Comparison of ENCODE assay signal across 23 cellular contexts in the genomic region with DNA sequence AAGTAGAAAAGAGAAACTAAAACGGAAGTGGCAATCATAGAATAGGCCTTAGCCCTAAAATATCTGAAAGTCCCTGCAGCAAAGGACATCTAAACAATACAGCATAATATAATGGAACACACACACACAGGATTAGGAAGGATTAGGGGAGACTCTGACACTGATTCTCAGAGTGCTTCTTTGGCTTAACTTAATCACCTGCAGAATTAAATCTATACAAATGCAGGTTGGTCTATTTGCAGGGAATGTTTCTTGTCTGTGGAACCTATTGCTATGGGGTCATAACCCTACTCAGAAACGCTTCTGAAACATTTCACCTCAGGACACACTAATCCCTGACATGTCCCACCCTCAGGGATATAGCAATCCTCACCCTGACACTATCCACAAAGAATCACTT.
"Had no signal": no experiment of that assay in that cellular context is flagged by ENCODE, and none has a peak within 500 bp of the region (broad histone marks: within the 10 kb centered on the region; RNA-seq: fewer than 3 reads in every experiment).

No MANE protein-coding gene starts in this region.

- H3K27ac ChIP-seq: lower lobe of right lung, prostate gland, right atrium auricular region, stomach, testis, tibial artery had no signal

- H3K36me3 Mint-ChIP-seq: immature natural killer cell; natural killer cell treated with Interleukin-12 subunit alpha and Interleukin-12 subunit beta and Interleukin-15 and Interleukin-18, amount 100 ng/mL, for 72 hours; stimulated activated effector memory CD8-positive, alpha-beta T cell treated with anti-CD3 and anti-CD28 coated beads, Interleukin-12 subunit alpha, Interleukin-12 subunit beta, amount 100 ng/mL, for 72 hours; type B pancreatic cell had no signal

- H3K4me1 Mint-ChIP-seq: immature natural killer cell; stimulated activated effector memory CD8-positive, alpha-beta T cell treated with anti-CD3 and anti-CD28 coated beads, Interleukin-12 subunit alpha, Interleukin-12 subunit beta, amount 100 ng/mL, for 72 hours had no signal

- H3K4me3 ChIP-seq: lower lobe of right lung, prostate gland, right atrium auricular region, smooth muscle cell, stomach, testis, tibial artery had no signal

- H3K27ac Mint-ChIP-seq: immature natural killer cell; natural killer cell treated with Interleukin-12 subunit alpha and Interleukin-12 subunit beta and Interleukin-15 and Interleukin-18, amount 100 ng/mL, for 72 hours; stimulated activated effector memory CD8-positive, alpha-beta T cell treated with anti-CD3 and anti-CD28 coated beads, Interleukin-12 subunit alpha, Interleukin-12 subunit beta, amount 100 ng/mL, for 72 hours; type B pancreatic cell had no signal

- H3K4me2 ChIP-seq: smooth muscle cell had no signal

- H3K9me3 ChIP-seq: lower lobe of right lung, prostate gland, right atrium auricular region, stomach, testis, tibial artery had no signal

- DNase-seq: cortex of kidney; effector CD4-positive, alpha-beta T cell; immature natural killer cell; islet precursor cell; kidney glomerular epithelial cell; left ventricle myocardium superior; lower lobe of right lung; nucleus accumbens; stimulated activated CD4-positive, alpha-beta T cell treated with anti-CD3 and anti-CD28 coated beads, Interleukin-12 subunit alpha, Interleukin-12 subunit beta, amount 100 ng/mL, for 4 hours; stimulated activated CD4-positive, alpha-beta T cell treated with anti-CD3 and anti-CD28 coated beads, Interleukin-1b, Interleukin-23, amount 100 ng/mL, for 48 hours; stimulated activated CD4-positive, alpha-beta T cell treated with anti-CD3 and anti-CD28 coated beads, Interleukin-4, amount 100 ng/mL, for 24 hours; stimulated activated naive CD4-positive, alpha-beta T cell treated with Interleukin-2 at 50 U/mL for 16 hours; stomach; testis; tibial artery had no signal

- H3K27me3 ChIP-seq: right atrium auricular region, stomach, testis, tibial artery had no signal

- H3K27me3 Mint-ChIP-seq: natural killer cell treated with Interleukin-12 subunit alpha and Interleukin-12 subunit beta and Interleukin-15 and Interleukin-18, amount 100 ng/mL, for 72 hours had no signal

- H3K4me3 Mint-ChIP-seq: immature natural killer cell; natural killer cell treated with Interleukin-12 subunit alpha and Interleukin-12 subunit beta and Interleukin-15 and Interleukin-18, amount 100 ng/mL, for 72 hours; neural crest cell; stimulated activated effector memory CD8-positive, alpha-beta T cell treated with anti-CD3 and anti-CD28 coated beads, Interleukin-12 subunit alpha, Interleukin-12 subunit beta, amount 100 ng/mL, for 72 hours; type B pancreatic cell had no signal

- H3K4me1 ChIP-seq: lower lobe of right lung, prostate gland, right atrium auricular region, stomach, testis, tibial artery had no signal

- ATAC-seq: left ventricle myocardium superior; lower lobe of right lung; natural killer cell treated with Interleukin-12 subunit alpha and Interleukin-12 subunit beta and Interleukin-15 and Interleukin-18, amount 100 ng/mL, for 72 hours; sciatic nerve; stimulated activated effector memory CD8-positive, alpha-beta T cell treated with anti-CD3 and anti-CD28 coated beads, Interleukin-12 subunit alpha, Interleukin-12 subunit beta, amount 100 ng/mL, for 72 hours had no signal

- H3K36me3 ChIP-seq: lower lobe of right lung, prostate gland, right atrium auricular region, stomach, tibial artery had no signal
